In genomic region chr3:152452318-152452717, GRCh38 we compare ENCODE assay signal across 14 cellular contexts.
DNase-seq lines count a peak whose midpoint lies in the region; ATAC-seq and TF ChIP-seq lines count a peak whose summit lies in the region.
"Had no signal": no experiment of that assay in that cellular context is flagged by ENCODE, and none has a peak within 500 bp of the region (broad histone marks: within the 10 kb centered on the region; RNA-seq: fewer than 3 reads in every experiment).

No MANE protein-coding gene starts in this region.

- H3K4me1 ChIP-seq in colonic mucosa = no peaks in the 10 kb centered on the region
- H3K4me1 ChIP-seq: body of pancreas had no signal

- no peak overlapping the region for H3K27ac ChIP-seq in colonic mucosa
- H3K27ac ChIP-seq: body of pancreas had no signal

- H3K9ac ChIP-seq in colonic mucosa (ENCODE audit: low read depth in 2 of 2, low read length in 2 of 2) = no peak overlapping the region

- peaks cover 68% of the 10 kb centered on the region for H3K4me1 Mint-ChIP-seq in activated naive CD4-positive, alpha-beta T cell treated with anti-CD3 and anti-CD28 coated beads, Interleukin-2, amount 50 U/mL, for 24 hours
- peaks cover 28% of the 10 kb centered on the region for H3K4me1 Mint-ChIP-seq in T-helper 17 cell
- peaks cover 30% of the 10 kb centered on the region for H3K4me1 Mint-ChIP-seq in stimulated activated naive CD8-positive, alpha-beta T cell treated with anti-CD3 and anti-CD28 coated beads, Interleukin-15, amount 100 ng/mL, for 72 hours

- H3K27me3 ChIP-seq in colonic mucosa = no peaks in the 10 kb centered on the region
- H3K27me3 ChIP-seq: body of pancreas had no signal

- intact Hi-C loops in colonic mucosa (cut with DNase I) = no loop called here

- no peaks in the 10 kb centered on the region for H3K9me3 Mint-ChIP-seq in activated naive CD4-positive, alpha-beta T cell treated with anti-CD3 and anti-CD28 coated beads, Interleukin-2, amount 50 U/mL, for 24 hours
- H3K9me3 Mint-ChIP-seq in stimulated activated naive CD8-positive, alpha-beta T cell treated with anti-CD3 and anti-CD28 coated beads, Interleukin-15, amount 100 ng/mL, for 72 hours = no peaks in the 10 kb centered on the region

- H3K27ac Mint-ChIP-seq in activated naive CD4-positive, alpha-beta T cell treated with anti-CD3 and anti-CD28 coated beads, Interleukin-2, amount 50 U/mL, for 24 hours = peak overlapping the region; percentile 52
- H3K27ac Mint-ChIP-seq in T-helper 17 cell = peak overlapping the region; percentile 62
- H3K27ac Mint-ChIP-seq in stimulated activated naive CD8-positive, alpha-beta T cell treated with anti-CD3 and anti-CD28 coated beads, Interleukin-15, amount 100 ng/mL, for 72 hours = peak overlapping the region in 1 of 2 donors; percentile 69

- no peak for DNase-seq in activated naive CD4-positive, alpha-beta T cell treated with anti-CD3 and anti-CD28 coated beads, Interleukin-2, amount 50 U/mL, for 16 hours
- DNase-seq in T-helper 17 cell = no peak
- peak; percentile 76 for DNase-seq in iris pigment epithelial cell (ENCODE audit: low read depth)
- DNase-seq in stimulated activated naive CD8-positive, alpha-beta T cell treated with anti-CD3 and anti-CD28 coated beads, Interleukin-15, amount 100 ng/mL, for 72 hours = no peak
- no peak for DNase-seq in colonic mucosa
- DNase-seq: activated CD8-positive, alpha-beta memory T cell treated with anti-CD3 and anti-CD28 coated beads, Interleukin-2, amount 50 U/mL, for 48 hours; body of pancreas; GDM1; hippocampal formation; MM.1S; NCI-H226 had no signal

- no peak overlapping the region for H3K4me3 ChIP-seq in colonic mucosa
- H3K4me3 ChIP-seq: body of pancreas had no signal

- peaks cover 18% of the 10 kb centered on the region for H3K36me3 Mint-ChIP-seq in activated naive CD4-positive, alpha-beta T cell treated with anti-CD3 and anti-CD28 coated beads, Interleukin-2, amount 50 U/mL, for 24 hours
- peaks cover 13% of the 10 kb centered on the region for H3K36me3 Mint-ChIP-seq in T-helper 17 cell (ENCODE audit: low read depth)

- no peak for TF ChIP-seq CTCF in colonic mucosa (IDR thresholded peaks at IDR 0.05)

- H3K9me3 ChIP-seq in T-helper 17 cell (ENCODE audit: control insufficient read depth, low read length, poor library complexity, severe bottlenecking) (no peaks in the 10 kb centered on the region), colonic mucosa (no peaks in the 10 kb centered on the region)
- H3K9me3 ChIP-seq: body of pancreas had no signal

- peaks cover 2% of the 10 kb centered on the region for H3K36me3 ChIP-seq in colonic mucosa

- no peak overlapping the region for H3K4me3 Mint-ChIP-seq in activated naive CD4-positive, alpha-beta T cell treated with anti-CD3 and anti-CD28 coated beads, Interleukin-2, amount 50 U/mL, for 24 hours
- H3K4me3 Mint-ChIP-seq in T-helper 17 cell = no peak overlapping the region
- H3K4me3 Mint-ChIP-seq in stimulated activated naive CD8-positive, alpha-beta T cell treated with anti-CD3 and anti-CD28 coated beads, Interleukin-15, amount 100 ng/mL, for 72 hours = no peak overlapping the region

- ATAC-seq in T-helper 17 cell = no peak
- peak; percentile 20 for ATAC-seq in stimulated activated naive CD8-positive, alpha-beta T cell treated with anti-CD3 and anti-CD28 coated beads, Interleukin-15, amount 100 ng/mL, for 72 hours
- ATAC-seq in GM19035 (IDR thresholded peaks at IDR 0.05; ENCODE audit: unreplicated experiment) = no peak
- ATAC-seq in HG03342 (IDR thresholded peaks at IDR 0.05; ENCODE audit: unreplicated experiment) = no peak
- ATAC-seq: body of pancreas had no signal

- no peaks in the 10 kb centered on the region for H3K27me3 Mint-ChIP-seq in activated naive CD4-positive, alpha-beta T cell treated with anti-CD3 and anti-CD28 coated beads, Interleukin-2, amount 50 U/mL, for 24 hours
- H3K27me3 Mint-ChIP-seq in T-helper 17 cell = no peaks in the 10 kb centered on the region
- H3K27me3 Mint-ChIP-seq in stimulated activated naive CD8-positive, alpha-beta T cell treated with anti-CD3 and anti-CD28 coated beads, Interleukin-15, amount 100 ng/mL, for 72 hours = no peaks in the 10 kb centered on the region
